ENCODE assay signal across 8 cellular contexts in genomic region chr5:179731791-179732411, GRCh38. TPM values are rescaled to one million over a fixed set of nuclear protein-coding genes. Genes with fewer than 3 reads are reported as not detected.
DNase-seq lines count a peak whose midpoint lies in the region; ATAC-seq and TF ChIP-seq lines count a peak whose summit lies in the region.

No MANE protein-coding gene starts in this region.

- H3K9me3 ChIP-seq in DND-41 (ENCODE audit: insufficient read depth, low read length, severe bottlenecking), result no peaks in the 10 kb centered on the region
- no peaks in the 10 kb centered on the region for H3K9me3 ChIP-seq in fibroblast of lung (ENCODE audit: control insufficient read depth, insufficient read depth, low read depth, low read length)

- CTCF ChIA-PET in activated CD4-positive, alpha-beta T cell treated with anti-CD3 and anti-CD28 coated beads, Interleukin-2, amount 10 ng/mL, durations not matched to agents 7 days and 5 days (lab: Charles Lee), result interaction anchor here (0.6 to 1.9 kb wide), 10 partner anchors 9 to 441 kb away, joined by 3 to 5 read pairs (median 4); partner anchors contain the start of gene HNRNPH1

- H2AFZ ChIP-seq in DND-41 (ENCODE audit: low read depth, low read length), result peak overlapping the region; percentile 72
- H2AFZ ChIP-seq in fibroblast of lung (ENCODE audit: low read length), result no peak overlapping the region

- peak overlapping the region; percentile 72 for H3K27ac ChIP-seq in DND-41 (ENCODE audit: low read length)
- peak overlapping the region; percentile 55 for H3K27ac ChIP-seq in fibroblast of lung (ENCODE audit: insufficient read depth, low read length)

- ATAC-seq in DND-41 (ENCODE audit: insufficient read depth, low read depth) (no peak; the same call in 2 of the 3 replicates), GM21515 (IDR thresholded peaks at IDR 0.05; ENCODE audit: unreplicated experiment) (peak; percentile 5)

- DNase-seq in DND-41 (peak; percentile 22), HPDE6-E6E7 (ENCODE audit: extremely low spot score) (peak; percentile 64), fibroblast of lung (ENCODE audit: low read depth in 2 of 2) (peak; percentile 82 to 91), pons (ENCODE audit: low spot score) (peak; percentile 6), NCI-H2171 (lab: John Stamatoyannopoulos, UW) (no peak), occipital lobe (lab: John Stamatoyannopoulos, UW) (no peak)
- DNase-seq in activated CD4-positive, alpha-beta T cell treated with anti-CD3 and anti-CD28 coated beads, Interleukin-2, amount 10 ng/mL, durations not matched to agents 7 days and 5 days, result peak; percentile 10

- no peaks in the 10 kb centered on the region for H3K27me3 Mint-ChIP-seq in activated CD4-positive, alpha-beta T cell treated with anti-CD3 and anti-CD28 coated beads, Interleukin-2, amount 10 ng/mL, durations not matched to agents 7 days and 5 days

- TF ChIP-seq CTCF in DND-41 (IDR thresholded peaks at IDR 0.05; ENCODE audit: borderline replicate concordance, extremely low read depth, low read length, poor library complexity, severe bottlenecking) (no peak), fibroblast of lung (conservative IDR thresholded peaks at IDR 0.05 in 1 of 2, IDR thresholded peaks at IDR 0.05 in 1 of 2; ENCODE audit: low read depth in 1 of 2, low read length in 2 of 2) (no peak)

- POLR2A ChIA-PET in activated CD4-positive, alpha-beta T cell treated with anti-CD3 and anti-CD28 coated beads, Interleukin-2, amount 10 ng/mL, durations not matched to agents 7 days and 5 days (lab: Charles Lee), result interaction anchor here (1.0 kb wide), 1 partner anchor 108 kb away, joined by 4 read pairs; the partner anchor contains the start of gene HNRNPH1

- H3K4me2 ChIP-seq in DND-41 (ENCODE audit: insufficient read depth, low read length), result peak overlapping the region; percentile 68
- peak overlapping the region; percentile 33 for H3K4me2 ChIP-seq in fibroblast of lung (ENCODE audit: extremely low read depth, insufficient read depth, low read length)

- H3K9ac ChIP-seq in DND-41 (ENCODE audit: low read depth, low read length), result peak overlapping the region; percentile 53
- no peak overlapping the region for H3K9ac ChIP-seq in fibroblast of lung (ENCODE audit: insufficient read depth, low read length)

- H3K4me1 Mint-ChIP-seq in activated CD4-positive, alpha-beta T cell treated with anti-CD3 and anti-CD28 coated beads, Interleukin-2, amount 10 ng/mL, durations not matched to agents 7 days and 5 days, result peaks cover 31% of the 10 kb centered on the region

- H3K36me3 Mint-ChIP-seq in activated CD4-positive, alpha-beta T cell treated with anti-CD3 and anti-CD28 coated beads, Interleukin-2, amount 10 ng/mL, durations not matched to agents 7 days and 5 days (ENCODE audit: low read depth), result peaks cover 42% of the 10 kb centered on the region

- H3K4me1 ChIP-seq in DND-41 (ENCODE audit: insufficient read depth, low read length) (peaks cover 41% of the 10 kb centered on the region), fibroblast of lung (ENCODE audit: control insufficient read depth, extremely low read depth, insufficient read depth, low read length) (peaks cover 3% of the 10 kb centered on the region)

- peaks cover 44% of the 10 kb centered on the region for H3K36me3 ChIP-seq in DND-41 (ENCODE audit: insufficient read depth, low read length)
- H3K36me3 ChIP-seq in fibroblast of lung (ENCODE audit: control insufficient read depth, insufficient read depth, low read length), result peaks cover 6% of the 10 kb centered on the region

- peaks cover 42% of the 10 kb centered on the region for H3K79me2 ChIP-seq in DND-41 (ENCODE audit: insufficient read depth, low read length)
- peaks cover 39% of the 10 kb centered on the region for H3K79me2 ChIP-seq in fibroblast of lung (ENCODE audit: control insufficient read depth, insufficient read depth, low read length)

- peak overlapping the region; percentile 86 for H3K27ac Mint-ChIP-seq in activated CD4-positive, alpha-beta T cell treated with anti-CD3 and anti-CD28 coated beads, Interleukin-2, amount 10 ng/mL, durations not matched to agents 7 days and 5 days

- peaks cover 25% of the 10 kb centered on the region for H4K20me1 ChIP-seq in DND-41 (ENCODE audit: insufficient read depth, low read length)
- H4K20me1 ChIP-seq in fibroblast of lung (ENCODE audit: control insufficient read depth, extremely low read depth, insufficient read depth, low read length), result no peaks in the 10 kb centered on the region

- no peaks in the 10 kb centered on the region for H3K9me3 Mint-ChIP-seq in activated CD4-positive, alpha-beta T cell treated with anti-CD3 and anti-CD28 coated beads, Interleukin-2, amount 10 ng/mL, durations not matched to agents 7 days and 5 days

- H3K4me3 ChIP-seq in DND-41 (ENCODE audit: low read depth in 1 of 2, low read length in 2 of 2) (peak overlapping the region; percentile 19 to 49; a peak in 3 of 4 replicates), fibroblast of lung (replicated peaks in 1 of 4; ENCODE audit: control extremely low read depth in 1 of 4, insufficient read depth in 1 of 4, low read depth in 3 of 4, low read length in 4 of 4) (peak overlapping the region in 2 of 4 experiments; percentile 35 to 61)

- H3K27me3 ChIP-seq in DND-41 (ENCODE audit: insufficient read depth, low read length, poor library complexity), result no peaks in the 10 kb centered on the region
- no peaks in the 10 kb centered on the region for H3K27me3 ChIP-seq in fibroblast of lung (ENCODE audit: control insufficient read depth, insufficient read depth, low read length)

- H3K4me3 Mint-ChIP-seq in activated CD4-positive, alpha-beta T cell treated with anti-CD3 and anti-CD28 coated beads, Interleukin-2, amount 10 ng/mL, durations not matched to agents 7 days and 5 days, result peak overlapping the region; percentile 83

RNA-seq across cellular contexts. Expression of gene MAML1, which starts 0.7 kb away (rescaled TPM):
- total RNA-seq in activated CD4-positive, alpha-beta T cell treated with anti-CD3 and anti-CD28 coated beads, Interleukin-2, amount 10 ng/mL, durations not matched to agents 7 days and 5 days, result 10 to 100 TPM; 34.3 to 34.9 TPM
- 5.1 and 6.4 TPM in 2 replicates for total RNA-seq in fibroblast of lung
- polyA plus RNA-seq in fibroblast of lung, result 7.3 and 7.5 TPM in 2 replicates
- 11.7 and 14.3 TPM in 2 replicates for polyA plus RNA-seq in fibroblast of lung (2012)
- polyA minus RNA-seq in fibroblast of lung (ENCODE audit: low replicate concordance), result 46.3 and 50.6 TPM in 2 replicates
- 9.4 TPM for total RNA-seq in occipital lobe

RNA-seq across cellular contexts. Expression of gene CANX, which starts 33.1 kb away (rescaled TPM):
- total RNA-seq in activated CD4-positive, alpha-beta T cell treated with anti-CD3 and anti-CD28 coated beads, Interleukin-2, amount 10 ng/mL, durations not matched to agents 7 days and 5 days, result 100 to 1,000 TPM; 369 to 418 TPM
- 518 and 589 TPM in 2 replicates for total RNA-seq in fibroblast of lung
- 560 and 722 TPM in 2 replicates for polyA plus RNA-seq in fibroblast of lung
- 568 and 794 TPM in 2 replicates for polyA plus RNA-seq in fibroblast of lung (2012)
- 1,041 and 1,496 TPM in 2 replicates for polyA minus RNA-seq in fibroblast of lung (ENCODE audit: low replicate concordance)
- total RNA-seq in occipital lobe, result 352 TPM

RNA-seq across cellular contexts. Expression of gene CBY3, which starts 51.1 kb away (rescaled TPM):
- under 1 TPM; 0.35 to 0.44 TPM for total RNA-seq in activated CD4-positive, alpha-beta T cell treated with anti-CD3 and anti-CD28 coated beads, Interleukin-2, amount 10 ng/mL, durations not matched to agents 7 days and 5 days
- not detected in 2 replicates for total RNA-seq in fibroblast of lung
- not detected in 2 replicates for polyA plus RNA-seq in fibroblast of lung
- polyA plus RNA-seq in fibroblast of lung (2012), result 0.17 TPM in 1 of 2 replicates, not detected in the other
- polyA minus RNA-seq in fibroblast of lung (ENCODE audit: low replicate concordance), result not detected in 2 replicates
- total RNA-seq in occipital lobe, result not detected

Comparison
In these comparisons a context has a peak if more than half of its experiments do, and no peak if none do; other contexts are left out.
1. DNase-seq: peak in DND-41 (single experiment), HPDE6-E6E7 (single experiment), activated CD4-positive, alpha-beta T cell treated with anti-CD3 and anti-CD28 coated beads, Interleukin-2, amount 10 ng/mL, durations not matched to agents 7 days and 5 days (single experiment), fibroblast of lung (2 of 2) and pons (single experiment); none in NCI-H2171 (single experiment) and occipital lobe (single experiment).